In genomic region chr13:28590450-28590849, GRCh38 we compare ENCODE assay signal across 21 cellular contexts.
"Had no signal": no experiment of that assay in that cellular context is flagged by ENCODE, and none has a peak within 500 bp of the region (broad histone marks: within the 10 kb centered on the region; RNA-seq: fewer than 3 reads in every experiment).

No MANE protein-coding gene starts in this region.

- H3K4me3 ChIP-seq: esophagus muscularis mucosa, gastroesophageal sphincter, psoas muscle, right lobe of liver, testis, tibial nerve had no signal

- H3K4me3 Mint-ChIP-seq: dendritic cell treated with granulocyte-macrophage colony-stimulating factor and Interleukin-4, amounts not matched to agents 40 ng/mL and 50 ng/mL, for 4 days; effector memory CD8-positive, alpha-beta T cell; naive thymus-derived CD4-positive, alpha-beta T cell; nephron progenitor cell; stimulated activated naive B cell treated with anti-CD40 and anti-IgM and Interleukin-4, amounts not matched to agents 10 μg/mL and 1 μg/mL and 100 μg/mL, for 72 hours; stimulated activated naive CD8-positive, alpha-beta T cell treated with anti-CD3 and anti-CD28 coated beads, Interleukin-15, amount 100 ng/mL, for 72 hours had no signal

- H3K27ac Mint-ChIP-seq: dendritic cell treated with granulocyte-macrophage colony-stimulating factor and Interleukin-4, amounts not matched to agents 40 ng/mL and 50 ng/mL, for 4 days; effector memory CD8-positive, alpha-beta T cell; naive thymus-derived CD4-positive, alpha-beta T cell; nephron progenitor cell; stimulated activated naive B cell treated with anti-CD40 and anti-IgM and Interleukin-4, amounts not matched to agents 10 μg/mL and 1 μg/mL and 100 μg/mL, for 72 hours; stimulated activated naive CD8-positive, alpha-beta T cell treated with anti-CD3 and anti-CD28 coated beads, Interleukin-15, amount 100 ng/mL, for 72 hours had no signal

- H3K36me3 Mint-ChIP-seq: stimulated activated naive B cell treated with anti-CD40 and anti-IgM and Interleukin-4, amounts not matched to agents 10 μg/mL and 1 μg/mL and 100 μg/mL, for 72 hours had no signal

- H3K36me3 ChIP-seq: esophagus muscularis mucosa, gastroesophageal sphincter, neutrophil, right lobe of liver, tibial nerve had no signal

- H3K4me1 ChIP-seq: gastroesophageal sphincter, psoas muscle, right lobe of liver, tibial nerve had no signal

- H3K27ac ChIP-seq: epithelial cell of prostate, esophagus muscularis mucosa, gastroesophageal sphincter, neutrophil, psoas muscle, right lobe of liver, testis, tibial nerve had no signal

- DNase-seq: effector memory CD8-positive, alpha-beta T cell; foreskin fibroblast; glutamatergic neuron; islet precursor cell; mammary epithelial cell; naive thymus-derived CD4-positive, alpha-beta T cell; nephron progenitor cell; psoas muscle; retina; right lobe of liver; stimulated activated CD4-positive, alpha-beta T cell treated with anti-CD3 and anti-CD28 coated beads, Interleukin-4, amount 100 ng/mL, for 24 hours; stimulated activated naive B cell treated with anti-CD40 and anti-IgM and Interleukin-4, amounts not matched to agents 10 μg/mL and 1 μg/mL and 100 μg/mL, for 72 hours; stimulated activated naive CD8-positive, alpha-beta T cell treated with anti-CD3 and anti-CD28 coated beads, Interleukin-15, amount 100 ng/mL, for 72 hours; testis had no signal

- H3K9me3 Mint-ChIP-seq: effector memory CD8-positive, alpha-beta T cell; naive thymus-derived CD4-positive, alpha-beta T cell; nephron progenitor cell; stimulated activated naive B cell treated with anti-CD40 and anti-IgM and Interleukin-4, amounts not matched to agents 10 μg/mL and 1 μg/mL and 100 μg/mL, for 72 hours; stimulated activated naive CD8-positive, alpha-beta T cell treated with anti-CD3 and anti-CD28 coated beads, Interleukin-15, amount 100 ng/mL, for 72 hours had no signal

- ATAC-seq: effector memory CD8-positive, alpha-beta T cell; gastroesophageal sphincter; left lobe of liver; naive thymus-derived CD4-positive, alpha-beta T cell; psoas muscle; right lobe of liver; stimulated activated naive B cell treated with anti-CD40 and anti-IgM and Interleukin-4, amounts not matched to agents 10 μg/mL and 1 μg/mL and 100 μg/mL, for 72 hours; stimulated activated naive CD8-positive, alpha-beta T cell treated with anti-CD3 and anti-CD28 coated beads, Interleukin-15, amount 100 ng/mL, for 72 hours had no signal

- H3K27me3 ChIP-seq: neutrophil, right lobe of liver, testis, tibial nerve had no signal

- H3K9me3 ChIP-seq: esophagus muscularis mucosa, gastroesophageal sphincter, neutrophil, psoas muscle, right lobe of liver, testis, tibial nerve had no signal
